ENCODE assay signal across 1 cellular context in genomic region chr2:98334439-98335078, GRCh38.
A peak's percentile ranks its signal among the peaks of the same experiment; 100 is the strongest.
TF ChIP-seq lines count a peak whose summit lies in the region.

No MANE protein-coding gene starts in this region.

TF ChIP-seq in SK-N-SH, 30 proteins besides CTCF, POLR2A, EP300 and RAD21 (continued from another document):
- TF ChIP-seq, protein P1, sequence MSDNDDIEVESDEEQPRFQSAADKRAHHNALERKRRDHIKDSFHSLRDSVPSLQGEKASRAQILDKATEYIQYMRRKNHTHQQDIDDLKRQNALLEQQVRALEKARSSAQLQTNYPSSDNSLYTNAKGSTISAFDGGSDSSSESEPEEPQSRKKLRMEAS (IDR thresholded peaks at IDR 0.05; ENCODE audit: low read depth) = peak; percentile 81
- no peak for TF ChIP-seq TAF1 (IDR thresholded peaks at IDR 0.05; ENCODE audit: borderline replicate concordance, low read depth, low read length)
- TF ChIP-seq, protein P2, sequence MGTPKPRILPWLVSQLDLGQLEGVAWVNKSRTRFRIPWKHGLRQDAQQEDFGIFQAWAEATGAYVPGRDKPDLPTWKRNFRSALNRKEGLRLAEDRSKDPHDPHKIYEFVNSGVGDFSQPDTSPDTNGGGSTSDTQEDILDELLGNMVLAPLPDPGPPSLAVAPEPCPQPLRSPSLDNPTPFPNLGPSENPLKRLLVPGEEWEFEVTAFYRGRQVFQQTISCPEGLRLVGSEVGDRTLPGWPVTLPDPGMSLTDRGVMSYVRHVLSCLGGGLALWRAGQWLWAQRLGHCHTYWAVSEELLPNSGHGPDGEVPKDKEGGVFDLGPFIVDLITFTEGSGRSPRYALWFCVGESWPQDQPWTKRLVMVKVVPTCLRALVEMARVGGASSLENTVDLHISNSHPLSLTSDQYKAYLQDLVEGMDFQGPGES (IDR thresholded peaks at IDR 0.05; ENCODE audit: low read depth, low read length) = no peak
- TF ChIP-seq TEAD4 (IDR thresholded peaks at IDR 0.05; ENCODE audit: borderline replicate concordance, insufficient read depth) = peak; percentile 33; the same call in 1 of the 2 replicates
- peak; percentile 41; the same call in 1 of the 2 replicates for TF ChIP-seq NFIC (IDR thresholded peaks at IDR 0.05; ENCODE audit: borderline replicate concordance)
- 0 out of 2 replicates have a peak, but pooled peaks have one; percentile 16 for TF ChIP-seq YY1 (IDR thresholded peaks at IDR 0.05; ENCODE audit: low read depth)
- peak; percentile 24; the same call in 1 of the 2 replicates for TF ChIP-seq RCOR1 (IDR thresholded peaks at IDR 0.05; ENCODE audit: low read length)
- TF ChIP-seq FOXM1 (IDR thresholded peaks at IDR 0.05; ENCODE audit: low read depth) = peak; percentile 97
- no peak for TF ChIP-seq FOXJ3 (CRISPR knock-in tag; IDR thresholded peaks at IDR 0.05)
- peak; percentile 77 for TF ChIP-seq TCF12 (IDR thresholded peaks at IDR 0.05)
- peak; percentile 87 for TF ChIP-seq JUND (IDR thresholded peaks at IDR 0.05)
- TF ChIP-seq GATA2 (CRISPR knock-in tag; IDR thresholded peaks at IDR 0.05) = peak; percentile 59
- TF ChIP-seq, protein P3, sequence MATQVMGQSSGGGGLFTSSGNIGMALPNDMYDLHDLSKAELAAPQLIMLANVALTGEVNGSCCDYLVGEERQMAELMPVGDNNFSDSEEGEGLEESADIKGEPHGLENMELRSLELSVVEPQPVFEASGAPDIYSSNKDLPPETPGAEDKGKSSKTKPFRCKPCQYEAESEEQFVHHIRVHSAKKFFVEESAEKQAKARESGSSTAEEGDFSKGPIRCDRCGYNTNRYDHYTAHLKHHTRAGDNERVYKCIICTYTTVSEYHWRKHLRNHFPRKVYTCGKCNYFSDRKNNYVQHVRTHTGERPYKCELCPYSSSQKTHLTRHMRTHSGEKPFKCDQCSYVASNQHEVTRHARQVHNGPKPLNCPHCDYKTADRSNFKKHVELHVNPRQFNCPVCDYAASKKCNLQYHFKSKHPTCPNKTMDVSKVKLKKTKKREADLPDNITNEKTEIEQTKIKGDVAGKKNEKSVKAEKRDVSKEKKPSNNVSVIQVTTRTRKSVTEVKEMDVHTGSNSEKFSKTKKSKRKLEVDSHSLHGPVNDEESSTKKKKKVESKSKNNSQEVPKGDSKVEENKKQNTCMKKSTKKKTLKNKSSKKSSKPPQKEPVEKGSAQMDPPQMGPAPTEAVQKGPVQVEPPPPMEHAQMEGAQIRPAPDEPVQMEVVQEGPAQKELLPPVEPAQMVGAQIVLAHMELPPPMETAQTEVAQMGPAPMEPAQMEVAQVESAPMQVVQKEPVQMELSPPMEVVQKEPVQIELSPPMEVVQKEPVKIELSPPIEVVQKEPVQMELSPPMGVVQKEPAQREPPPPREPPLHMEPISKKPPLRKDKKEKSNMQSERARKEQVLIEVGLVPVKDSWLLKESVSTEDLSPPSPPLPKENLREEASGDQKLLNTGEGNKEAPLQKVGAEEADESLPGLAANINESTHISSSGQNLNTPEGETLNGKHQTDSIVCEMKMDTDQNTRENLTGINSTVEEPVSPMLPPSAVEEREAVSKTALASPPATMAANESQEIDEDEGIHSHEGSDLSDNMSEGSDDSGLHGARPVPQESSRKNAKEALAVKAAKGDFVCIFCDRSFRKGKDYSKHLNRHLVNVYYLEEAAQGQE (IDR thresholded peaks at IDR 0.05; ENCODE audit: low read depth, low read length) = 0 out of 2 replicates have a peak, but pooled peaks have one; percentile 26
- TF ChIP-seq FOSL2 (IDR thresholded peaks at IDR 0.05; ENCODE audit: borderline replicate concordance, low read depth) = peak; percentile 89
- peak; percentile 93 for TF ChIP-seq PBX3 (IDR thresholded peaks at IDR 0.05)
- 0 out of 2 replicates have a peak, but pooled peaks have one; percentile 24 for TF ChIP-seq POLR2AphosphoS5 (IDR thresholded peaks at IDR 0.05; ENCODE audit: low read depth, low read length)
